11 cellular contexts compared by ENCODE assay signal in the genomic region with DNA sequence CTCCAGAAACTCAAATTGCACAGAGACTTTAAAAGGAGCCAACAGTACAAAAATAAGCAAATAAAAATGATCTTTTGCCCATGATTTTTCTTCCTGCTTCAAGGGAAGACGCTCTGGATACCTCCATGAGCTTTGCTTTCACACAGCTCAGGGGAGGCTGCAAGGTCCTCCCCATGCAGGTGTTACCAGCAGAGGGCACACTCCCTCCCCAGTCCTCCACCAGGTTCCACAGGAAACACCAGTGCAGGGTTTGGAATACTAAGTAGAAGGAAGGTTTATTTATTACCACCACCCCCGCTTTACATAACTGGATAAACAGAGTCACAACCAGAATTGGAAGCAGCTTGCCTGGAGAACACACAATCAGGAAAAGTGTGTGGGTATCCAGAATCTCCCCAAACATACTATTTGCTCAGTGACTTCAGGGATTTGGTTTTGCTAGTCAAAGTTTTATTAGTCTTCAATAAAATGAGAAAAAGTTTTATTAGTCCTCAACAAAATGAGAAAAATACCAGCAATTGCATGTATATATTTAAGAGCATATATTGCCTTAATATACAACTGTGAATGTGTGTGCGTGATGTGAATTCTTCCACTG. TPM values are rescaled to one million over a fixed set of nuclear protein-coding genes. Genes with fewer than 3 reads are reported as not detected.
DNase-seq lines count a peak whose midpoint lies in the region; ATAC-seq and TF ChIP-seq lines count a peak whose summit lies in the region.
"Had no signal": no experiment of that assay in that cellular context is flagged by ENCODE, and none has a peak within 500 bp of the region (broad histone marks: within the 10 kb centered on the region; RNA-seq: fewer than 3 reads in every experiment).

No MANE protein-coding gene starts in this region.

- H3K4me1 ChIP-seq in spleen: no peaks in the 10 kb centered on the region
- H3K4me1 ChIP-seq: upper lobe of left lung had no signal

- peak; percentile 34 for DNase-seq in COLO668 (lab: John Stamatoyannopoulos, UW; ENCODE audit: unreplicated experiment)
- peak; percentile 33 for DNase-seq in H4 (ENCODE audit: low spot score)
- DNase-seq in islet precursor cell: peak; percentile 72
- no peak for DNase-seq in NCI-H1092 treated with DMSO at 0.1 percent for 48 hours (lab: John Stamatoyannopoulos, UW)
- DNase-seq in spleen: no peak
- DNase-seq in NCI-H2227 treated with DMSO at 0.1 percent for 48 hours (lab: John Stamatoyannopoulos, UW): no peak
- DNase-seq: activated B cell treated with CpG ODN at 0.5 μM for 24 hours, upper lobe of left lung had no signal

- no peak for ATAC-seq in stimulated activated memory B cell treated with anti-CD40 and anti-IgM and Interleukin-4, amounts not matched to agents 10 μg/mL and 1 μg/mL and 100 μg/mL, for 72 hours

- peaks cover 11% of the 10 kb centered on the region for H3K27me3 Mint-ChIP-seq in stimulated activated memory B cell treated with anti-CD40 and anti-IgM and Interleukin-4, amounts not matched to agents 10 μg/mL and 1 μg/mL and 100 μg/mL, for 72 hours

- no peaks in the 10 kb centered on the region for H3K36me3 ChIP-seq in SU-DHL-6 (ENCODE audit: low read length)
- no peaks in the 10 kb centered on the region for H3K36me3 ChIP-seq in spleen
- H3K36me3 ChIP-seq: upper lobe of left lung had no signal

- no peaks in the 10 kb centered on the region for H3K9me2 ChIP-seq in SU-DHL-6 (replicated peaks; ENCODE audit: insufficient read depth, low read length)

- H3K27ac Mint-ChIP-seq in stimulated activated memory B cell treated with anti-CD40 and anti-IgM and Interleukin-4, amounts not matched to agents 10 μg/mL and 1 μg/mL and 100 μg/mL, for 72 hours: no peak overlapping the region
- H3K27ac Mint-ChIP-seq: activated B cell treated with CpG ODN at 0.5 μM for 24 hours had no signal

- peak; percentile 42 for TF ChIP-seq CTCF in SU-DHL-6 (IDR thresholded peaks at IDR 0.05; ENCODE audit: insufficient read depth, low read length, poor library complexity, severe bottlenecking)
- peak in 2 of 11 experiments; percentile 12 to 28 for TF ChIP-seq CTCF in spleen (IDR thresholded peaks at IDR 0.05 in 8 of 11, conservative IDR thresholded peaks at IDR 0.05 in 3 of 11)

- H3K4me3 Mint-ChIP-seq in stimulated activated memory B cell treated with anti-CD40 and anti-IgM and Interleukin-4, amounts not matched to agents 10 μg/mL and 1 μg/mL and 100 μg/mL, for 72 hours: no peak overlapping the region
- H3K4me3 Mint-ChIP-seq: activated B cell treated with CpG ODN at 0.5 μM for 24 hours had no signal

- TF ChIP-seq POLR2A in spleen (IDR thresholded peaks at IDR 0.05): no peak

- H3K9ac ChIP-seq in SU-DHL-6 (ENCODE audit: low read length): no peak overlapping the region

- intact Hi-C loops in spleen (cut with DNase I; ENCODE audit: low total_unique reads): no loop called here

- 52 to 70% (median 59%) methylated on average over 3 of the region's 3 CpGs for WGBS in spleen, 5 donors

- no peak overlapping the region for H2AFZ ChIP-seq in SU-DHL-6 (ENCODE audit: low read depth, low read length, severe bottlenecking)

- H3K4me2 ChIP-seq in SU-DHL-6 (ENCODE audit: low read depth, low read length, poor library complexity, severe bottlenecking): no peak overlapping the region

- H3K27me3 ChIP-seq in SU-DHL-6 (ENCODE audit: low read length) (no peaks in the 10 kb centered on the region), spleen (replicated peaks in 1 of 7) (no peaks in the 10 kb centered on the region)
- H3K27me3 ChIP-seq: upper lobe of left lung had no signal

- no peaks in the 10 kb centered on the region for H4K20me1 ChIP-seq in SU-DHL-6 (ENCODE audit: low read depth, low read length)

- no peak overlapping the region for H3K4me3 ChIP-seq in SU-DHL-6 (ENCODE audit: insufficient read depth, low read length, poor library complexity, severe bottlenecking)
- H3K4me3 ChIP-seq in spleen: no peak overlapping the region
- H3K4me3 ChIP-seq: upper lobe of left lung had no signal

- no peaks in the 10 kb centered on the region for H3K36me3 Mint-ChIP-seq in stimulated activated memory B cell treated with anti-CD40 and anti-IgM and Interleukin-4, amounts not matched to agents 10 μg/mL and 1 μg/mL and 100 μg/mL, for 72 hours

- H3K27ac ChIP-seq in SU-DHL-6 (ENCODE audit: low read depth, low read length) (no peak overlapping the region), spleen (no peak overlapping the region)
- H3K27ac ChIP-seq: upper lobe of left lung had no signal

- no peaks in the 10 kb centered on the region for H3K79me2 ChIP-seq in SU-DHL-6 (ENCODE audit: insufficient read depth, low read length)

- H3K9me3 ChIP-seq in SU-DHL-6 (ENCODE audit: insufficient read depth, low read length) (no peaks in the 10 kb centered on the region), spleen (no peaks in the 10 kb centered on the region)
- H3K9me3 ChIP-seq: upper lobe of left lung had no signal

- H3K4me1 Mint-ChIP-seq in stimulated activated memory B cell treated with anti-CD40 and anti-IgM and Interleukin-4, amounts not matched to agents 10 μg/mL and 1 μg/mL and 100 μg/mL, for 72 hours: no peaks in the 10 kb centered on the region
- H3K4me1 Mint-ChIP-seq: activated B cell treated with CpG ODN at 0.5 μM for 24 hours had no signal

- no peaks in the 10 kb centered on the region for H3F3A ChIP-seq in SU-DHL-6 (ENCODE audit: insufficient read depth)

- H3K9me3 Mint-ChIP-seq in stimulated activated memory B cell treated with anti-CD40 and anti-IgM and Interleukin-4, amounts not matched to agents 10 μg/mL and 1 μg/mL and 100 μg/mL, for 72 hours: no peaks in the 10 kb centered on the region
- H3K9me3 Mint-ChIP-seq: activated B cell treated with CpG ODN at 0.5 μM for 24 hours had no signal

RNA-seq across cellular contexts. Expression of gene HSD3B1, which starts 37.3 kb away (rescaled TPM):
- total RNA-seq in H4 (2014; rRNA removed; shearing (Covaris generic)): not detected in 2 replicates
- not detected for total RNA-seq in spleen
- polyA plus RNA-seq in spleen: not detected
- total RNA-seq: activated B cell treated with CpG ODN at 0.5 μM for 24 hours, cardiac septum, upper lobe of left lung had no signal

Comparison
In these comparisons a context has a peak if more than half of its experiments do, and no peak if none do; other contexts are left out.
1. DNase-seq: peak in COLO668 (single experiment), H4 (single experiment) and islet precursor cell (single experiment); none in NCI-H1092 treated with DMSO at 0.1 percent for 48 hours (single experiment), spleen (single experiment) and NCI-H2227 treated with DMSO at 0.1 percent for 48 hours (single experiment).